In the genomic region with DNA sequence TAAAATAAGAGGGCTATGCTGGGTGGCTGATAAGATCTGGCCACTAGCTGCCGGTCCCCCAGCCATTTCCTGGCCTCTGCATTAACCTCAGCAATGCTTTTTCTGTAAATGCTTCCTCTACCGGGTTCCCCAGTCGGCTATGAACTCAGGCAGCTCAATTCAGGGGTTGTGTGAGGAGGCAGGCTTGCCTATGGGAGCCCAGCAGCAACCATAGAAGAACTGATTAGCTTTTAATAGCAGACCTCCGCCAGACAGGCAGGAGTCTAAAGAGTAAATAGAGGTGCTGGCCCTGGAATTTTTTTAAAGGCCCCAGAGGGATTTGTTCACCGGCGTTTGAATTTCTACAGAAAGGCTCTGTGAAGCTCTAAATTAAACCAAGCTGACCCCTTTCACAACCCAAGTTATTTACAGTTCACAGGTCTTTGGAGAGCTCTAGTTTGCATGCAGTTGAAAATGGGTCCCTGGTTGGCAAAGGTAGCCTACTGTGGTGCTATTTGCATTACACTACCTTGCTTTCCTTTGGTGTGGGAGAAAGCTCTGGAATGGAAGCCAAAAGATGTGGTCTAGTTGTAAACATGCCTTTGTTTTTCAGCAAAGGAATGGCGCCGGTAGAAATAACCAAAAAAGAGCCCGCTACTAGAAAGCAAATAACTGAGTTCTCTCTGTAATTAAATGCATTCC, we compare ENCODE assay signal across 1 cellular context.
TF ChIP-seq lines count a peak whose summit lies in the region.

No MANE protein-coding gene starts in this region.

TF ChIP-seq in WTC11, 78 proteins besides CTCF, POLR2A, EP300 and RAD21 (continued from another document):
- TF ChIP-seq, protein P1, sequence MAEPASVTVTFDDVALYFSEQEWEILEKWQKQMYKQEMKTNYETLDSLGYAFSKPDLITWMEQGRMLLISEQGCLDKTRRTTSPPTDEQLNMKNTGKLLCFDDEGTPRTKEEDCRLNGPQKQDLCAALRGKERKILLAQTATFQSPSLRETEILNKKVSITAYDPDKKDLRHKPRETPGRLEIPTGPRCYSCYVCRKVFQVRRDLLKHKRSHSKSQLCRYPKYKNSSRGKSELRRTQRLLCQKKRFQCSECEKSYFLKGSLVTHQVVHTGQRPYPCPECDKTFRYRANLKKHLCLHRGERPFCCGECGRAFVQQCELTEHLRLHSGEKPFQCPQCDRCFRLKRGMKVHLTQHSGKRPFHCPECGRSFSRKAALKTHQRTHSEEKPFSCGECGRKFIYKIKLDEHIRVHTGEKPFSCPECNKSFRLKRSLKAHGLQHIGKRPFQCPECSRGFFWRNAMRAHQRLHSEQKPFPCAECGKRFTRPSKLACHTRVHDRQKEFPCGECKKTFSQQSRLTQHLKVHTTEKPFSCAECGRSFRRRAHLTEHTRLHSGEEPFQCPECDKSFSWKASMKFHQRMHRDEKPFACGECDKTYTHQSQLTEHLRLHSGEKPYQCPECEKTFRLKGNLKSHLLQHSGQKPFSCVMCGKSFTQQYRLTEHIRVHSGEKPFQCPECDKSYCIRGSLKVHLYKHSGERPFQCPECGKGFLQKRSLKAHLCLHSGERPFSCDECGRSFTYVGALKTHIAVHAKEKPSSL (CRISPR knock-in tag; conservative IDR thresholded peaks at IDR 0.05), result no peak
- TF ChIP-seq SMAD4 (CRISPR knock-in tag; IDR thresholded peaks at IDR 0.05) (no peak), ELF4 (CRISPR knock-in tag; IDR thresholded peaks at IDR 0.05; ENCODE audit: low read depth) (no peak), RELA (CRISPR knock-in tag; IDR thresholded peaks at IDR 0.05; ENCODE audit: borderline replicate concordance) (no peak), NFYB (CRISPR knock-in tag; conservative IDR thresholded peaks at IDR 0.05; ENCODE audit: low read depth) (no peak), FOXP1 (CRISPR knock-in tag; IDR thresholded peaks at IDR 0.05; ENCODE audit: borderline replicate concordance) (no peak), TP53 (CRISPR knock-in tag; IDR thresholded peaks at IDR 0.05) (0 out of 2 replicates have a peak, but pooled peaks have one; percentile 35), SMAD3 (CRISPR knock-in tag; IDR thresholded peaks at IDR 0.05; ENCODE audit: borderline replicate concordance) (peak; percentile 55; the same call in 1 of the 2 replicates), CBFB (CRISPR knock-in tag; IDR thresholded peaks at IDR 0.05; ENCODE audit: low read depth) (no peak), GRHL2 (CRISPR knock-in tag; IDR thresholded peaks at IDR 0.05; ENCODE audit: insufficient replicate concordance, severe bottlenecking) (no peak), ZNF317 (CRISPR knock-in tag; IDR thresholded peaks at IDR 0.05; ENCODE audit: borderline replicate concordance, low read depth) (no peak), TCF7 (CRISPR knock-in tag; IDR thresholded peaks at IDR 0.05; ENCODE audit: low read depth) (no peak), ZNF396 (CRISPR knock-in tag; IDR thresholded peaks at IDR 0.05; ENCODE audit: borderline replicate concordance) (no peak)
- TF ChIP-seq, protein P2, sequence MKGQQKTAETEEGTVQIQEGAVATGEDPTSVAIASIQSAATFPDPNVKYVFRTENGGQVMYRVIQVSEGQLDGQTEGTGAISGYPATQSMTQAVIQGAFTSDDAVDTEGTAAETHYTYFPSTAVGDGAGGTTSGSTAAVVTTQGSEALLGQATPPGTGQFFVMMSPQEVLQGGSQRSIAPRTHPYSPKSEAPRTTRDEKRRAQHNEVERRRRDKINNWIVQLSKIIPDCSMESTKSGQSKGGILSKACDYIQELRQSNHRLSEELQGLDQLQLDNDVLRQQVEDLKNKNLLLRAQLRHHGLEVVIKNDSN (CRISPR knock-in tag; IDR thresholded peaks at IDR 0.05), result 0 out of 2 replicates have a peak, but pooled peaks have one; percentile 14
- TF ChIP-seq, protein P3, sequence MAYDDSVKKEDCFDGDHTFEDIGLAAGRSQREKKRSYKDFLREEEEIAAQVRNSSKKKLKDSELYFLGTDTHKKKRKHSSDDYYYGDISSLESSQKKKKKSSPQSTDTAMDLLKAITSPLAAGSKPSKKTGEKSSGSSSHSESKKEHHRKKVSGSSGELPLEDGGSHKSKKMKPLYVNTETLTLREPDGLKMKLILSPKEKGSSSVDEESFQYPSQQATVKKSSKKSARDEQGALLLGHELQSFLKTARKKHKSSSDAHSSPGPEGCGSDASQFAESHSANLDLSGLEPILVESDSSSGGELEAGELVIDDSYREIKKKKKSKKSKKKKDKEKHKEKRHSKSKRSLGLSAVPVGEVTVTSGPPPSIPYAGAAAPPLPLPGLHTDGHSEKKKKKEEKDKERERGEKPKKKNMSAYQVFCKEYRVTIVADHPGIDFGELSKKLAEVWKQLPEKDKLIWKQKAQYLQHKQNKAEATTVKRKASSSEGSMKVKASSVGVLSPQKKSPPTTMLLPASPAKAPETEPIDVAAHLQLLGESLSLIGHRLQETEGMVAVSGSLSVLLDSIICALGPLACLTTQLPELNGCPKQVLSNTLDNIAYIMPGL (CRISPR knock-in tag; IDR thresholded peaks at IDR 0.05), result no peak
- TF ChIP-seq, protein P4, sequence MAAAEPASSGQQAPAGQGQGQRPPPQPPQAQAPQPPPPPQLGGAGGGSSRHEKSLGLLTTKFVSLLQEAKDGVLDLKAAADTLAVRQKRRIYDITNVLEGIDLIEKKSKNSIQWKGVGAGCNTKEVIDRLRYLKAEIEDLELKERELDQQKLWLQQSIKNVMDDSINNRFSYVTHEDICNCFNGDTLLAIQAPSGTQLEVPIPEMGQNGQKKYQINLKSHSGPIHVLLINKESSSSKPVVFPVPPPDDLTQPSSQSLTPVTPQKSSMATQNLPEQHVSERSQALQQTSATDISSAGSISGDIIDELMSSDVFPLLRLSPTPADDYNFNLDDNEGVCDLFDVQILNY (CRISPR knock-in tag; IDR thresholded peaks at IDR 0.05), result no peak
- TF ChIP-seq, protein P5, sequence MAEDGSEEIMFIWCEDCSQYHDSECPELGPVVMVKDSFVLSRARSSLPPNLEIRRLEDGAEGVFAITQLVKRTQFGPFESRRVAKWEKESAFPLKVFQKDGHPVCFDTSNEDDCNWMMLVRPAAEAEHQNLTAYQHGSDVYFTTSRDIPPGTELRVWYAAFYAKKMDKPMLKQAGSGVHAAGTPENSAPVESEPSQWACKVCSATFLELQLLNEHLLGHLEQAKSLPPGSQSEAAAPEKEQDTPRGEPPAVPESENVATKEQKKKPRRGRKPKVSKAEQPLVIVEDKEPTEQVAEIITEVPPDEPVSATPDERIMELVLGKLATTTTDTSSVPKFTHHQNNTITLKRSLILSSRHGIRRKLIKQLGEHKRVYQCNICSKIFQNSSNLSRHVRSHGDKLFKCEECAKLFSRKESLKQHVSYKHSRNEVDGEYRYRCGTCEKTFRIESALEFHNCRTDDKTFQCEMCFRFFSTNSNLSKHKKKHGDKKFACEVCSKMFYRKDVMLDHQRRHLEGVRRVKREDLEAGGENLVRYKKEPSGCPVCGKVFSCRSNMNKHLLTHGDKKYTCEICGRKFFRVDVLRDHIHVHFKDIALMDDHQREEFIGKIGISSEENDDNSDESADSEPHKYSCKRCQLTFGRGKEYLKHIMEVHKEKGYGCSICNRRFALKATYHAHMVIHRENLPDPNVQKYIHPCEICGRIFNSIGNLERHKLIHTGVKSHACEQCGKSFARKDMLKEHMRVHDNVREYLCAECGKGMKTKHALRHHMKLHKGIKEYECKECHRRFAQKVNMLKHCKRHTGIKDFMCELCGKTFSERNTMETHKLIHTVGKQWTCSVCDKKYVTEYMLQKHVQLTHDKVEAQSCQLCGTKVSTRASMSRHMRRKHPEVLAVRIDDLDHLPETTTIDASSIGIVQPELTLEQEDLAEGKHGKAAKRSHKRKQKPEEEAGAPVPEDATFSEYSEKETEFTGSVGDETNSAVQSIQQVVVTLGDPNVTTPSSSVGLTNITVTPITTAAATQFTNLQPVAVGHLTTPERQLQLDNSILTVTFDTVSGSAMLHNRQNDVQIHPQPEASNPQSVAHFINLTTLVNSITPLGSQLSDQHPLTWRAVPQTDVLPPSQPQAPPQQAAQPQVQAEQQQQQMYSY (CRISPR knock-in tag; IDR thresholded peaks at IDR 0.05), result peak; percentile 20; the same call in 1 of the 2 replicates
- TF ChIP-seq, protein P6, sequence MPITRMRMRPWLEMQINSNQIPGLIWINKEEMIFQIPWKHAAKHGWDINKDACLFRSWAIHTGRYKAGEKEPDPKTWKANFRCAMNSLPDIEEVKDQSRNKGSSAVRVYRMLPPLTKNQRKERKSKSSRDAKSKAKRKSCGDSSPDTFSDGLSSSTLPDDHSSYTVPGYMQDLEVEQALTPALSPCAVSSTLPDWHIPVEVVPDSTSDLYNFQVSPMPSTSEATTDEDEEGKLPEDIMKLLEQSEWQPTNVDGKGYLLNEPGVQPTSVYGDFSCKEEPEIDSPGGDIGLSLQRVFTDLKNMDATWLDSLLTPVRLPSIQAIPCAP (CRISPR knock-in tag; IDR thresholded peaks at IDR 0.05), result no peak
- TF ChIP-seq, protein P7, sequence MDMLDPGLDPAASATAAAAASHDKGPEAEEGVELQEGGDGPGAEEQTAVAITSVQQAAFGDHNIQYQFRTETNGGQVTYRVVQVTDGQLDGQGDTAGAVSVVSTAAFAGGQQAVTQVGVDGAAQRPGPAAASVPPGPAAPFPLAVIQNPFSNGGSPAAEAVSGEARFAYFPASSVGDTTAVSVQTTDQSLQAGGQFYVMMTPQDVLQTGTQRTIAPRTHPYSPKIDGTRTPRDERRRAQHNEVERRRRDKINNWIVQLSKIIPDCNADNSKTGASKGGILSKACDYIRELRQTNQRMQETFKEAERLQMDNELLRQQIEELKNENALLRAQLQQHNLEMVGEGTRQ (CRISPR knock-in tag; IDR thresholded peaks at IDR 0.05), result no peak
